25 cellular contexts compared by ENCODE assay signal in the genomic region with DNA sequence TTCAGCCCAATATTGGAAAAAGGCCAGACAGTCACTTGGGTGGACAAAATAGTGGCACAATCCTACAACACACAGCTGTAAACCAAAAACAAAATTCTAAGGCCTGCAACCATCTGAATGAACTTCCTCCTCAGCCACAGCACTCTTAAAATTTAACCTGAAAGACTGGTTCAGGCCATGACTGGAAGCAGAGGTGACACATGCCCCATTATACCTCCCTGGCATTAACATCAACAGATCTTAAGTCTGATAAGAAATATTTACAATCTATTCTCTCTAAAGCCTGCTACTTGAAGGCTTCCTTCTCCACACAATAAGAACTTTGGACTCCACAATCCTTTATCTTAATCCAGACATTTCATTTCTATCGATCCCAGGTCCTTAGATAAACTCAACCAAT.
"Had no signal": no experiment of that assay in that cellular context is flagged by ENCODE, and none has a peak within 500 bp of the region (broad histone marks: within the 10 kb centered on the region; RNA-seq: fewer than 3 reads in every experiment).

No MANE protein-coding gene starts in this region.

- ATAC-seq: activated CD8-positive, alpha-beta T cell treated with anti-CD3 and anti-CD28 coated beads for 36 hours; activated naive CD4-positive, alpha-beta T cell treated with anti-CD3 and anti-CD28 coated beads, Interleukin-2, amount 50 U/mL, for 72 hours; activated T-cell treated with anti-CD3 and anti-CD28 coated beads, Interleukin-2, amount 50 U/mL, for 4 hours; activated T-helper 17 cell treated with anti-CD3 and anti-CD28 coated beads, Interleukin-2, amount 50 U/mL, for 72 hours; gastroesophageal sphincter; left cardiac atrium; left ventricle myocardium superior; naive thymus-derived CD4-positive, alpha-beta T cell; stimulated activated effector memory CD8-positive, alpha-beta T cell treated with anti-CD3 and anti-CD28 coated beads, Interleukin-12 subunit alpha, Interleukin-12 subunit beta, amount 100 ng/mL, for 72 hours had no signal

- H3K4me3 ChIP-seq: breast epithelium, gastroesophageal sphincter, hepatocyte, pancreas, prostate gland, sigmoid colon, stomach, thyroid gland, upper lobe of left lung, vagina had no signal

- DNase-seq: activated B cell treated with CpG ODN at 0.5 μM for 24 hours; activated CD4-positive, alpha-beta T cell treated with anti-CD3 and anti-CD28 coated beads, Interleukin-2, amount 50 U/mL, for 1 hour; activated CD8-positive, alpha-beta T cell treated with anti-CD3 and anti-CD28 coated beads for 36 hours; activated T-cell treated with anti-CD3 and anti-CD28 coated beads, Interleukin-2, amount 50 U/mL, for 4 hours; central memory CD4-positive, alpha-beta T cell; islet precursor cell; left cardiac atrium; left ventricle myocardium superior; naive thymus-derived CD4-positive, alpha-beta T cell; nucleus accumbens; pancreas; sigmoid colon; small intestine; stimulated activated CD4-positive, alpha-beta T cell treated with anti-CD3 and anti-CD28 coated beads, Interleukin-4, amount 100 ng/mL, for 24 hours; stomach; thyroid gland; upper lobe of left lung had no signal
